In the genomic region with DNA sequence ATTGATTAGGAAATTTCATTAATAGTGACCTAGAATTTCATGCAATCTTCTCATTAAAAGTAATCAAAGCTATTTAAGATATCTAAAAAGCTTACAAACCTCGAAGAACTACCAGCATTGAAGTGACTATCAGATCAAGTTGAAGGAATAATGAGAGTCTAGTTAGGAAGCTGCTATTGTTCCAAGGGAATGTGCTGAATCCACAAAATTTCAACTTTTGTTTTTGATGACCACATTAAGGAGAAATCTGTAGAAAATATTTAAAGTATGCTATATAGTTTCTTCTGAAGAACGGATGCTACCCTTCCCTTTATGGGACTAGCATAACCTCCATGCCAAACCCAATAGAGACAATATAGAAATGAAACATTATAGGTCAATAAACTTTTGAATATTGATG, we compare ENCODE assay signal across 38 cellular contexts. TPM values are rescaled to one million over a fixed set of nuclear protein-coding genes. Genes with fewer than 3 reads are reported as not detected.
"Had no signal": no experiment of that assay in that cellular context is flagged by ENCODE, and none has a peak within 500 bp of the region (broad histone marks: within the 10 kb centered on the region; RNA-seq: fewer than 3 reads in every experiment).

No MANE protein-coding gene starts in this region.

- H3K27me3 ChIP-seq: MG63 had no signal

- H3K9me3 ChIP-seq: MG63 had no signal

- H3K36me3 ChIP-seq: MG63 had no signal

- H3K4me3 ChIP-seq: MG63 had no signal

- DNase-seq: Karpas-422, Kasumi-1, MG63, MM.1S, MV-4-11, NCI-H1048, NCI-H1092, NCI-H1092 treated with DMSO at 0.1 percent for 48 hours, NCI-H1105, NCI-H1105 treated with DMSO at 0.1 percent for 48 hours, NCI-H1417, NCI-H1417 treated with DMSO at 0.1 percent for 48 hours, NCI-H1436, NCI-H1436 treated with DMSO at 0.1 percent for 48 hours, NCI-H146, NCI-H1694, NCI-H1694 treated with DMSO at 0.1 percent for 48 hours, NCI-H187, NCI-H187 treated with DMSO at 0.1 percent for 48 hours, NCI-H1930, NCI-H2029, NCI-H2029 treated with DMSO at 0.1 percent for 48 hours, NCI-H2081, NCI-H2081 treated with DMSO at 0.1 percent for 48 hours, NCI-H2107, NCI-H2171, NCI-H2171 treated with DMSO at 0.1 percent for 48 hours, NCI-H2227 treated with DMSO at 0.1 percent for 48 hours, NCI-H226, NCI-H446, NCI-H446 treated with DMSO at 0.1 percent for 48 hours, NCI-H510A treated with DMSO at 0.1 percent for 48 hours, NCI-H524, NCI-H524 treated with DMSO at 0.1 percent for 48 hours had no signal

RNA-seq across cellular contexts. Expression of a gene that starts 2.5 kb away (rescaled TPM):
- total RNA-seq: LHCN-M2, M059J, MCF 10A, NCI-H460 had no signal

RNA-seq across cellular contexts. Expression of a gene that starts 30.9 kb away (rescaled TPM):
- total RNA-seq: LHCN-M2, M059J, MCF 10A, NCI-H460 had no signal

RNA-seq across cellular contexts. Expression of a gene that starts 55.4 kb away (rescaled TPM):
- total RNA-seq: LHCN-M2, M059J, MCF 10A, NCI-H460 had no signal
